ENCODE assay signal across 1 cellular context in genomic region chr11:62889484-62890437, GRCh38.
A peak's percentile ranks its signal among the peaks of the same experiment; 100 is the strongest.
TF ChIP-seq lines count a peak whose summit lies in the region.

No MANE protein-coding gene starts in this region.

TF ChIP-seq in K562, 482 proteins besides CTCF, POLR2A, EP300 and RAD21 (continued from another document and continues in another):
- TF ChIP-seq MYC (IDR thresholded peaks at IDR 0.05; ENCODE audit: low read depth, low read length) (no peak), MYC (CRISPR knock-in tag; IDR thresholded peaks at IDR 0.05; ENCODE audit: borderline replicate concordance, low read depth) (peak; percentile 76; the same call in 1 of the 2 replicates), CHCHD3 (CRISPR knock-in tag; IDR thresholded peaks at IDR 0.05) (peak; percentile 66; the same call in 1 of the 2 replicates), MAFF (IDR thresholded peaks at IDR 0.05; ENCODE audit: low read length) (0 out of 2 replicates have a peak, but pooled peaks have one; percentile 10), PTRF (tag; IDR thresholded peaks at IDR 0.05) (no peak), THAP7 (CRISPR knock-in tag; IDR thresholded peaks at IDR 0.05) (peak; percentile 68; the same call in 1 of the 2 replicates), ZNF274 (IDR thresholded peaks at IDR 0.05; ENCODE audit: borderline replicate concordance, low read depth, low read length) (no peak), KDM2B (CRISPR knock-in tag; IDR thresholded peaks at IDR 0.05) (no peak), SMAD3 (CRISPR knock-in tag; conservative IDR thresholded peaks at IDR 0.05) (peak; percentile 87), BRF2 (IDR thresholded peaks at IDR 0.05; ENCODE audit: borderline replicate concordance, insufficient read depth, insufficient read length) (no peak), ELF2 (CRISPR knock-in tag; IDR thresholded peaks at IDR 0.05) (peak; percentile 71), SMARCE1 (IDR thresholded peaks at IDR 0.05) (peak; percentile 10; the same call in 1 of the 2 replicates), CC2D1A (IDR thresholded peaks at IDR 0.05) (0 out of 2 replicates have a peak, but pooled peaks have one; percentile 9), KHSRP (IDR thresholded peaks at IDR 0.05) (no peak), ESRRA (IDR thresholded peaks at IDR 0.05; ENCODE audit: borderline replicate concordance, low read depth) (peak; percentile 82), ZNF699 (CRISPR knock-in tag; IDR thresholded peaks at IDR 0.05; ENCODE audit: insufficient replicate concordance) (no peak), ERF (CRISPR knock-in tag; IDR thresholded peaks at IDR 0.05) (peak; percentile 17; the same call in 1 of the 2 replicates), CLOCK (CRISPR knock-in tag; IDR thresholded peaks at IDR 0.05; ENCODE audit: borderline replicate concordance) (no peak), DEAF1 (CRISPR knock-in tag; IDR thresholded peaks at IDR 0.05) (peak; percentile 3), ARHGAP35 (IDR thresholded peaks at IDR 0.05; ENCODE audit: partially characterized antibody) (no peak), JUNB (CRISPR knock-in tag; conservative IDR thresholded peaks at IDR 0.05) (no peak), GATAD2A (IDR thresholded peaks at IDR 0.05) (no peak; the same call in 1 of the 2 replicates), EZH2 (IDR thresholded peaks at IDR 0.05; ENCODE audit: borderline replicate concordance, low read depth, low read length) (no peak), ZNF639 (CRISPR knock-in tag; conservative IDR thresholded peaks at IDR 0.05 in 1 of 2, IDR thresholded peaks at IDR 0.05 in 1 of 2) (no peak), ZNF512 (tag; IDR thresholded peaks at IDR 0.05) (no peak), ZNF347 (CRISPR knock-in tag; IDR thresholded peaks at IDR 0.05; ENCODE audit: low read depth) (no peak), JUND (IDR thresholded peaks at IDR 0.05; ENCODE audit: borderline replicate concordance, low read depth, low read length) (no peak), JUND (tag; IDR thresholded peaks at IDR 0.05; ENCODE audit: borderline replicate concordance, low read depth, low read length) (peak; percentile 64; the same call in 1 of the 3 replicates), UBTF (IDR thresholded peaks at IDR 0.05; ENCODE audit: borderline replicate concordance in 1 of 2, low read depth in 2 of 2, low read length in 2 of 2) (no peak), ZNF146 (CRISPR knock-in tag; IDR thresholded peaks at IDR 0.05; ENCODE audit: unreplicated experiment) (no peak), ZNF3 (CRISPR knock-in tag; IDR thresholded peaks at IDR 0.05) (0 out of 2 replicates have a peak, but pooled peaks have one; percentile 11), HNRNPUL1 (IDR thresholded peaks at IDR 0.05; ENCODE audit: low read length) (no peak), HMGN3 (IDR thresholded peaks at IDR 0.05; ENCODE audit: borderline replicate concordance, extremely low read depth, insufficient read length, low read depth, low read length) (no peak), CBX5 (IDR thresholded peaks at IDR 0.05; ENCODE audit: borderline replicate concordance, low read depth) (no peak), ZC3H11A (IDR thresholded peaks at IDR 0.05; ENCODE audit: low read depth, low read length) (no peak), PURB (CRISPR knock-in tag; IDR thresholded peaks at IDR 0.05; ENCODE audit: low read depth) (no peak), BRD9 (IDR thresholded peaks at IDR 0.05; ENCODE audit: low read depth, partially characterized antibody) (no peak), ZNF318 (IDR thresholded peaks at IDR 0.05; ENCODE audit: borderline replicate concordance in 1 of 2, low read depth in 1 of 2) (no peak), CAMTA2 (CRISPR knock-in tag; conservative IDR thresholded peaks at IDR 0.05) (no peak), ZNF282 (CRISPR knock-in tag; IDR thresholded peaks at IDR 0.05) (no peak), CHD1 (IDR thresholded peaks at IDR 0.05; ENCODE audit: low read length) (no peak), ZNF134 (CRISPR knock-in tag; conservative IDR thresholded peaks at IDR 0.05) (no peak; the same call in 1 of the 2 replicates), ETS2 (tag; IDR thresholded peaks at IDR 0.05; ENCODE audit: borderline replicate concordance, poor library complexity, severe bottlenecking) (no peak), ADNP (tag; IDR thresholded peaks at IDR 0.05) (no peak)
